Comparison of ENCODE assay signal across 29 cellular contexts in the genomic region with DNA sequence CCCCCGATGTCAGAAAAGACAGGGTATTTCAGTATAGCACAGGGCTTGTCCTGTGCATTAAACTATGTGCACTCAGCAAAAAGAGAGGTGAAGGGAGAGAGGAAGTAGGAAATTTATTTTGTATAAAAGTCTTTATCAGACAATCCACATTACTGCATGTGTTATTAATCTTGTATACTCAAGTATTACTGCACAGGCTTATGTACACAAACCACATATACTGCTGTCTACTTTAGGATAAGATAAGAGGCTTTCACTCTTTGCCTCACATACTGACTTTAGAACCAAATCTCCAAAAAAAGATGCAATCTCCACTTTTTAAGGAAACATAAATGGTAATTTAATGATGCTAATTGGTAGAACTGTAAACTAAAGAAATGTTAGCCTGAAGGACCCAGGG.
DNase-seq lines count a peak whose midpoint lies in the region; ATAC-seq, FAIRE-seq and TF ChIP-seq lines count a peak whose summit lies in the region.
"Had no signal": no experiment of that assay in that cellular context is flagged by ENCODE, and none has a peak within 500 bp of the region (broad histone marks: within the 10 kb centered on the region; RNA-seq: fewer than 3 reads in every experiment).

No MANE protein-coding gene starts in this region.

- no peak overlapping the region for H3K9ac ChIP-seq in astrocyte (ENCODE audit: low read length)
- H3K9ac ChIP-seq: SK-N-SH had no signal

- ATAC-seq in A549 (no peak), pancreas (peak in 3 of 4 donors; percentile 48 to 78 (median 49))
- no peak for ATAC-seq in CD4-positive, CD25-positive, alpha-beta regulatory T cell (ENCODE audit: low read depth in 2 of 2)
- ATAC-seq: GM12878, GM23338 had no signal

- H3K27me3 Mint-ChIP-seq in CD4-positive, CD25-positive, alpha-beta regulatory T cell = peaks cover 4% of the 10 kb centered on the region
- no peaks in the 10 kb centered on the region for H3K27me3 Mint-ChIP-seq in astrocyte (ENCODE audit: low read depth, unreplicated experiment)
- H3K27me3 Mint-ChIP-seq: CD8-positive, alpha-beta memory T cell had no signal

- no peak overlapping the region for H3K4me3 Mint-ChIP-seq in CD4-positive, CD25-positive, alpha-beta regulatory T cell
- H3K4me3 Mint-ChIP-seq in astrocyte (ENCODE audit: unreplicated experiment) = no peak overlapping the region
- H3K4me3 Mint-ChIP-seq: CD8-positive, alpha-beta memory T cell; GM23338; H9 had no signal

- H3K36me3 Mint-ChIP-seq in CD4-positive, CD25-positive, alpha-beta regulatory T cell = no peaks in the 10 kb centered on the region
- no peaks in the 10 kb centered on the region for H3K36me3 Mint-ChIP-seq in astrocyte (ENCODE audit: low read depth, unreplicated experiment)

- peaks cover 5 to 53% (median 24%) of the 10 kb centered on the region in 4 donors for H3K4me1 Mint-ChIP-seq in CD4-positive, CD25-positive, alpha-beta regulatory T cell
- peaks cover 21% of the 10 kb centered on the region for H3K4me1 Mint-ChIP-seq in astrocyte (ENCODE audit: low read depth, unreplicated experiment)

- intact Hi-C loops in pancreas (cut with DNase I) (no loop called here), esophagus muscularis mucosa (cut with DNase I) (no loop called here)

- no peaks in the 10 kb centered on the region for H3K27me3 ChIP-seq in CD4-positive, CD25-positive, alpha-beta regulatory T cell (ENCODE audit: control insufficient read depth, insufficient read depth, low read length)
- H3K27me3 ChIP-seq in astrocyte (ENCODE audit: insufficient read depth, low read length) (no peaks in the 10 kb centered on the region), pancreas (no peaks in the 10 kb centered on the region), esophagus muscularis mucosa (no peaks in the 10 kb centered on the region)

- no peaks in the 10 kb centered on the region for H3K79me2 ChIP-seq in astrocyte (ENCODE audit: insufficient read depth, low read length)

- no peaks in the 10 kb centered on the region for H3K9me3 Mint-ChIP-seq in CD4-positive, CD25-positive, alpha-beta regulatory T cell
- H3K9me3 Mint-ChIP-seq in astrocyte (ENCODE audit: unreplicated experiment) = no peaks in the 10 kb centered on the region
- H3K9me3 Mint-ChIP-seq: CD8-positive, alpha-beta memory T cell; GM23338; H9 had no signal

- no peaks in the 10 kb centered on the region for H3K9me3 ChIP-seq in A549
- no peaks in the 10 kb centered on the region for H3K9me3 ChIP-seq in CD4-positive, CD25-positive, alpha-beta regulatory T cell (ENCODE audit: control insufficient read depth in 2 of 2, low read length in 2 of 2)
- H3K9me3 ChIP-seq in astrocyte (ENCODE audit: insufficient read depth, low read depth, low read length) = no peaks in the 10 kb centered on the region
- H3K9me3 ChIP-seq in pancreas = no peaks in the 10 kb centered on the region
- no peaks in the 10 kb centered on the region for H3K9me3 ChIP-seq in esophagus muscularis mucosa
- H3K9me3 ChIP-seq: SK-N-SH had no signal

- no peaks in the 10 kb centered on the region for H3K36me3 ChIP-seq in CD4-positive, CD25-positive, alpha-beta regulatory T cell (ENCODE audit: control insufficient read depth, insufficient read depth, low read length)
- H3K36me3 ChIP-seq in astrocyte (ENCODE audit: insufficient read depth, low read length) (no peaks in the 10 kb centered on the region), pancreas (no peaks in the 10 kb centered on the region), esophagus muscularis mucosa (no peaks in the 10 kb centered on the region)

- H3K4me2 ChIP-seq in A549 (0 out of 3 replicates have a peak overlapping the region, but pooled peaks have one; percentile 17), astrocyte (ENCODE audit: low read length) (no peak overlapping the region)
- H3K4me2 ChIP-seq: GM23338, SK-N-SH had no signal

- no peak overlapping the region for H3K4me3 ChIP-seq in A549
- H3K4me3 ChIP-seq in CD4-positive, CD25-positive, alpha-beta regulatory T cell (ENCODE audit: low read depth, low read length) = no peak overlapping the region
- H3K4me3 ChIP-seq in astrocyte (ENCODE audit: insufficient read depth, low read depth, low read length) = no peak overlapping the region
- no peak overlapping the region for H3K4me3 ChIP-seq in pancreas
- no peak overlapping the region for H3K4me3 ChIP-seq in esophagus muscularis mucosa
- H3K4me3 ChIP-seq: GM12878, GM23338 had no signal

- POLR2A ChIA-PET in A549 (lab: Yijun Ruan, JAX) = no interaction called here

- FAIRE-seq in A549 (lab: Jason Lieb, UNC) = no peak
- no peak for FAIRE-seq in astrocyte (lab: Jason Lieb, UNC)
- FAIRE-seq in pancreas (lab: Jason Lieb, UNC) = no peak
- FAIRE-seq: GM12878, RCC 7860 had no signal

- DNase-seq in A549 (ENCODE audit: low read depth in 1 of 2, low spot score in 1 of 2) (no peak), astrocyte (ENCODE audit: low read depth) (peak; percentile 17), pancreas (no peak), NCI-H2029 (lab: John Stamatoyannopoulos, UW) (no peak), NCI-H2196 treated with DMSO at 0.1 percent for 48 hours (lab: John Stamatoyannopoulos, UW; ENCODE audit: unreplicated experiment) (no peak), esophagus muscularis mucosa (ENCODE audit: extremely low spot score) (no peak)
- DNase-seq in CD4-positive, CD25-positive, alpha-beta regulatory T cell = no peak
- DNase-seq: AML-193; CD8-positive, alpha-beta memory T cell; DMS 273 treated with DMSO at 0.1 percent for 48 hours; DMS79; EL; GDM1; H9; Karpas-422; NCI-H1105; NCI-H1436 treated with DMSO at 0.1 percent for 48 hours; NCI-H187 treated with DMSO at 0.1 percent for 48 hours; NCI-H2107; NCI-H446; NCI-H524 treated with DMSO at 0.1 percent for 48 hours; NCI-H774; SIG-M5; SK-N-SH had no signal

- no peak overlapping the region for H2AFZ ChIP-seq in astrocyte (ENCODE audit: low read depth, low read length)
- H2AFZ ChIP-seq: GM23338 had no signal

- peak overlapping the region in 2 of 3 donors; percentile 13 to 81 for H3K27ac Mint-ChIP-seq in CD4-positive, CD25-positive, alpha-beta regulatory T cell
- H3K27ac Mint-ChIP-seq in astrocyte (ENCODE audit: unreplicated experiment) = no peak overlapping the region
- H3K27ac Mint-ChIP-seq: GM23338 had no signal

- TF ChIP-seq CTCF in A549 (IDR thresholded peaks at IDR 0.05) = no peak
- TF ChIP-seq CTCF in astrocyte (IDR thresholded peaks at IDR 0.05; ENCODE audit: insufficient read depth, low read depth, low read length) = no peak
- TF ChIP-seq CTCF in pancreas (IDR thresholded peaks at IDR 0.05) = no peak
- TF ChIP-seq CTCF in esophagus muscularis mucosa (IDR thresholded peaks at IDR 0.05) = no peak

- H3K4me1 ChIP-seq in A549 (peaks cover 20% of the 10 kb centered on the region), astrocyte (ENCODE audit: insufficient read depth, low read length) (peaks cover 4% of the 10 kb centered on the region), pancreas (peaks cover 0 to 7% (median 5%) of the 10 kb centered on the region in 3 donors), esophagus muscularis mucosa (peaks cover 0 to 12% (median 2%) of the 10 kb centered on the region in 4 donors)
- no peaks in the 10 kb centered on the region for H3K4me1 ChIP-seq in CD4-positive, CD25-positive, alpha-beta regulatory T cell (ENCODE audit: control insufficient read depth, insufficient read depth, low read length, poor library complexity, severe bottlenecking)

- no peak for TF ChIP-seq RAD21 in A549 (conservative IDR thresholded peaks at IDR 0.05 in 1 of 2, IDR thresholded peaks at IDR 0.05 in 1 of 2)

- TF ChIP-seq POLR2A in A549 (IDR thresholded peaks at IDR 0.05; ENCODE audit: low read length) (no peak), esophagus muscularis mucosa (IDR thresholded peaks at IDR 0.05; ENCODE audit: low read depth) (no peak)

- 27% methylated on average over 1 of the region's 1 CpG for WGBS in A549 (ENCODE audit: missing lambda C conversion rate)
- WGBS in pancreas, 2 donors = 40 to 58% methylated on average over 1 of the region's 1 CpG
- 15% methylated on average over 1 of the region's 1 CpG for WGBS in esophagus muscularis mucosa

- CTCF ChIA-PET in A549 (lab: Yijun Ruan, JAX) = no interaction called here

- TF ChIP-seq EP300 in A549 (IDR thresholded peaks at IDR 0.05) (no peak), esophagus muscularis mucosa (IDR thresholded peaks at IDR 0.05) (no peak)

- H3K27ac ChIP-seq in A549 (peak overlapping the region in 1 of 2 experiments; percentile 47; a peak in 2 of 6 replicates), astrocyte (ENCODE audit: low read depth, low read length) (no peak overlapping the region), pancreas (no peak overlapping the region), esophagus muscularis mucosa (replicated peaks in 1 of 4) (no peak overlapping the region)
- no peak overlapping the region for H3K27ac ChIP-seq in CD4-positive, CD25-positive, alpha-beta regulatory T cell (ENCODE audit: insufficient read depth, low read length, poor library complexity, severe bottlenecking)
- H3K27ac ChIP-seq: C4-2B, HL-60 had no signal

- H4K20me1 ChIP-seq in astrocyte (ENCODE audit: insufficient read depth, low read length) = no peaks in the 10 kb centered on the region

TF ChIP-seq in A549, 52 proteins besides CTCF, POLR2A, EP300 and RAD21:
- TF ChIP-seq GATA3 (IDR thresholded peaks at IDR 0.05; ENCODE audit: borderline replicate concordance) (no peak), KDM5A (IDR thresholded peaks at IDR 0.05) (no peak), PBX3 (IDR thresholded peaks at IDR 0.05) (no peak), CHD4 (IDR thresholded peaks at IDR 0.05; ENCODE audit: borderline replicate concordance) (no peak), ZFP36 (IDR thresholded peaks at IDR 0.05; ENCODE audit: borderline replicate concordance, partially characterized antibody) (no peak), RNF2 (IDR thresholded peaks at IDR 0.05; ENCODE audit: borderline replicate concordance, low read depth) (no peak), ZC3H11A (IDR thresholded peaks at IDR 0.05) (no peak), JUNB (IDR thresholded peaks at IDR 0.05) (no peak), CHD2 (IDR thresholded peaks at IDR 0.05; ENCODE audit: low read length, partially characterized antibody) (no peak), TP53 (CRISPR knock-in tag; IDR thresholded peaks at IDR 0.05) (no peak), MYC (IDR thresholded peaks at IDR 0.05; ENCODE audit: borderline replicate concordance, low read length) (no peak), RARB (CRISPR knock-in tag; IDR thresholded peaks at IDR 0.05) (no peak), NR3C1 (IDR thresholded peaks at IDR 0.05) (no peak)

Comparison
In these comparisons a context has a peak if more than half of its experiments do, and no peak if none do; other contexts are left out.
1. ATAC-seq: peak in pancreas (3 of 4); none in A549 (0 of 2) and CD4-positive, CD25-positive, alpha-beta regulatory T cell (0 of 2).